31 cellular contexts compared by ENCODE assay signal in the genomic region with DNA sequence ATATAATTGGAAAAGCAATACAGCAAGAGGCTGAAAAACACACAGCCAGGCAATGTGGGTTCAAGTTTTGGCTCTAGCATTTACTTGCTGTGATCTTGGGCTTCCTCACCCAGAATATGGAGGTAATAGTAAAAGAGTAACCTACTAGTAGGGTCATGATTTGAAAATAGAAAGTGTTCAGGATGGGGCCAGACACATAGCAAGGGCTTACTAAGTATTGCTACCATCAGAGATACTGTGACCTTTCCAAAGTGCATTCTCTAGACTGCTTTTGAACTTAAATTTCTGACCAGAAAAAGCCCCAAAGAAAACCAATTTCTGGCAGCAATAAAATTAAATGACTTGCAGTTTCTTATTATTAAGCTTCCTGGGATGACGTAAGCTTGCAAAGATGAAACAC. TPM values are rescaled to one million over a fixed set of nuclear protein-coding genes. Genes with fewer than 3 reads are reported as not detected.
A peak's percentile ranks its signal among the peaks of the same experiment; 100 is the strongest.
DNase-seq lines count a peak whose midpoint lies in the region; ATAC-seq, FAIRE-seq and TF ChIP-seq lines count a peak whose summit lies in the region.
"Had no signal": no experiment of that assay in that cellular context is flagged by ENCODE, and none has a peak within 500 bp of the region (broad histone marks: within the 10 kb centered on the region; RNA-seq: fewer than 3 reads in every experiment).

No MANE protein-coding gene starts in this region.

- POLR2A ChIA-PET in K562 (lab: Yijun Ruan, JAX), result no interaction called here

- no peak for FAIRE-seq in K562 (lab: Jason Lieb, UNC)
- no peak for FAIRE-seq in urothelium cell line (lab: Jason Lieb, UNC)
- FAIRE-seq: keratinocyte had no signal

- TF ChIP-seq CTCF in AG10803 (conservative IDR thresholded peaks at IDR 0.05; ENCODE audit: low read length) (no peak), GM13977 (IDR thresholded peaks at IDR 0.05; ENCODE audit: extremely low read depth, insufficient read depth, missing control alignments) (no peak), K562 (IDR thresholded peaks at IDR 0.05 in 2 of 3, conservative IDR thresholded peaks at IDR 0.05 in 1 of 3; ENCODE audit: insufficient read depth in 2 of 3, low read depth in 1 of 3, low read length in 3 of 3) (no peak)

- H3K36me3 ChIP-seq in K562 (ENCODE audit: control insufficient read depth, insufficient read depth, low read length), result no peaks in the 10 kb centered on the region
- H3K36me3 ChIP-seq: cardiac muscle cell, esophagus muscularis mucosa, gastroesophageal sphincter had no signal

- no peaks in the 10 kb centered on the region for H3K79me2 ChIP-seq in K562 (ENCODE audit: control insufficient read depth, insufficient read depth, low read length)

- no peak overlapping the region for H3K9ac ChIP-seq in K562 (ENCODE audit: insufficient read depth in 1 of 2, low read depth in 2 of 2, low read length in 2 of 2)

- H3K27ac ChIP-seq in K562 (ENCODE audit: extremely low read depth, low read depth, low read length), result no peak overlapping the region
- H3K27ac ChIP-seq: C4-2B, cardiac muscle cell, coronary artery, esophagus muscularis mucosa, gastroesophageal sphincter had no signal

- H3K27me3 ChIP-seq in K562 (ENCODE audit: control insufficient read depth in 2 of 2, insufficient read depth in 2 of 2, low read length in 2 of 2), result no peaks in the 10 kb centered on the region
- H3K27me3 ChIP-seq: cardiac muscle cell, esophagus muscularis mucosa, gastroesophageal sphincter had no signal

- no peak overlapping the region for H2AFZ ChIP-seq in K562 (ENCODE audit: low read depth, low read length)

- intact Hi-C loops in K562 (cut with micrococcal nuclease), result no loop called here

- BruUV-seq in K562 (replicated peaks; lab: Mats Ljungman, UMichigan), result no TSS peak

- no peaks in the 10 kb centered on the region for H3K9me1 ChIP-seq in K562 (ENCODE audit: control insufficient read depth, insufficient read depth, low read length)

- ATAC-seq in HG02759 (IDR thresholded peaks at IDR 0.05; ENCODE audit: unreplicated experiment) (peak; percentile 45), K562 (no peak), GM19467 (IDR thresholded peaks at IDR 0.05; ENCODE audit: unreplicated experiment) (no peak)
- ATAC-seq: gastroesophageal sphincter had no signal

- in situ Hi-C loops in GM13977 (cut with MboI; ENCODE audit: low pct_unique_long_range_greater_than_20kb, low sequenced_read_pairs, unreplicated experiment) (loop anchor here (25.0 kb wide), 1 partner anchor 527 kb away; a partner anchor contains a TSS), K562 (cut with MboI) (no loop called here)

- TF ChIP-seq POLR2A in K562 (conservative IDR thresholded peaks at IDR 0.05), result no peak

- CTCF ChIA-PET in K562 (lab: Yijun Ruan, JAX; ENCODE audit: low intra/inter-chr PET ratio), result no interaction called here

- no peaks in the 10 kb centered on the region for H4K20me1 ChIP-seq in K562 (replicated peaks; ENCODE audit: control insufficient read depth, insufficient read depth, low read length)

- 0% methylated on average over 1 of the region's 1 CpG for WGBS in K562 (ENCODE audit: insufficient coverage, low coverage, missing lambda C conversion rate)

- TF ChIP-seq EP300 in K562 (IDR thresholded peaks at IDR 0.05; ENCODE audit: low read length), result no peak

- TF ChIP-seq RAD21 in K562 (CRISPR knock-in tag; conservative IDR thresholded peaks at IDR 0.05 in 1 of 2, IDR thresholded peaks at IDR 0.05 in 1 of 2), result no peak

- DNase-seq in AG10803 (ENCODE audit: low read depth), result peak; percentile 21
- DNase-seq in GM13977 (ENCODE audit: low spot score), result peak; percentile 24
- no peak for DNase-seq in K562 (ENCODE audit: extremely low read depth in 1 of 4, low spot score in 3 of 4)
- no peak for DNase-seq in SW 1271 (lab: John Stamatoyannopoulos, UW)
- DNase-seq in urothelium cell line (ENCODE audit: low spot score), result no peak
- DNase-seq: activated CD4-positive, alpha-beta T cell treated with anti-CD3 and anti-CD28 coated beads for 4 hours; anterior cingulate cortex; Calu3; HCEC 1CT; NCI-H1417 treated with DMSO at 0.1 percent for 48 hours; NCI-H510A; retina; stimulated activated CD4-positive, alpha-beta T cell treated with anti-CD3 and anti-CD28 coated beads, Interleukin-4, amount 100 ng/mL, for 1 hour; stimulated activated naive CD4-positive, alpha-beta T cell had no signal

- no peak overlapping the region for H3K4me3 ChIP-seq in AG10803 (ENCODE audit: low read length)
- no peak overlapping the region for H3K4me3 ChIP-seq in K562
- H3K4me3 ChIP-seq: cardiac muscle cell, coronary artery, esophagus muscularis mucosa, gastroesophageal sphincter had no signal

- no peak overlapping the region for H3K4me2 ChIP-seq in K562 (ENCODE audit: insufficient read depth, low read length)

- no peaks in the 10 kb centered on the region for H3K9me3 ChIP-seq in K562 (replicated peaks; ENCODE audit: control insufficient read depth, insufficient read depth, low read depth, low read length)
- H3K9me3 ChIP-seq: esophagus muscularis mucosa, gastroesophageal sphincter had no signal

- H3K4me1 ChIP-seq in K562 (replicated peaks in 1 of 2; ENCODE audit: control insufficient read depth in 2 of 2, insufficient read depth in 2 of 2, low read length in 2 of 2), result no peaks in the 10 kb centered on the region
- H3K4me1 ChIP-seq: esophagus muscularis mucosa had no signal

TF ChIP-seq in K562, 482 proteins besides CTCF, POLR2A, EP300 and RAD21:
- TF ChIP-seq MAFG (tag; conservative IDR thresholded peaks at IDR 0.05), result peak; percentile 28; the same call in 1 of the 2 replicates
- TF ChIP-seq ILK (tag; IDR thresholded peaks at IDR 0.05; ENCODE audit: borderline replicate concordance, low read depth), result no peak
TF ChIP-seq in K562: peak in this region for 1.

RNA-seq across cellular contexts. Expression of a gene that starts 20.4 kb away (rescaled TPM):
- total RNA-seq in K562 (2011; cell fraction: chromatin; rRNA removed; ENCODE audit: low replicate concordance), result not detected in 2 replicates
- 0.17 TPM in 1 of 2 replicates, not detected in the other for total RNA-seq in K562 (2011; cell fraction: nucleolus; rRNA removed)
- not detected in 2 replicates for total RNA-seq in K562 (2011; cell fraction: nucleoplasm; rRNA removed)
- not detected in 2 replicates for total RNA-seq in K562 (2014; rRNA removed)
- total RNA-seq in K562 (2014; rRNA removed; fragmentation: Illumina TruSeq; extraction: Trizol), result 0.06 TPM in 1 of 2 replicates, not detected in the other
- 0.23 and 0.25 TPM in 2 replicates for total RNA-seq in K562 (2015; rRNA removed; fragmentation: Illumina TruSeq; extraction: Trizol)
- 0.13 and 0.16 TPM in 2 replicates for total RNA-seq in K562 (2021)
- not detected in 2 replicates for polyA plus RNA-seq in K562 (2011; rRNA removed)
- not detected in 2 replicates for polyA plus RNA-seq in K562 (2011; cell fraction: cytosol; rRNA removed)
- 0.04 and 0.13 TPM in 2 replicates for polyA plus RNA-seq in K562 (2011; cell fraction: nucleus; rRNA removed)
- polyA plus RNA-seq in K562 (2012), result 0.10 and 0.17 TPM in 2 replicates
- polyA plus RNA-seq in K562 (2014; fragmentation: Illumina TruSeq; extraction: Trizol), result 0.24 TPM in 1 of 2 replicates, not detected in the other
- under 1 TPM; 0.03 to 0.14 TPM for polyA plus RNA-seq in K562 (2014; fragmentation: Nextera tagmentation; extraction: Ambion mirVana)
- polyA plus RNA-seq in K562 (2014; rRNA removed), result 0.26 and 0.29 TPM in 2 replicates
- polyA minus RNA-seq in K562 (2011; rRNA and poly(A)+ RNA removed), result not detected in 2 replicates
- not detected in 2 replicates for polyA minus RNA-seq in K562 (2011; cell fraction: cytosol; rRNA and poly(A)+ RNA removed)
- polyA minus RNA-seq in K562 (2011; cell fraction: nucleus; rRNA and poly(A)+ RNA removed), result not detected in 2 replicates
- total RNA-seq: activated T-helper 2 cell treated with anti-CD3 and anti-CD28 coated beads, Interferon-gamma antibody, Interleukin-2, Interleukin-4, amounts not matched to agents 10 μg/mL and 5 μg/mL and 100 μg/mL, durations not matched to agents 14 hours and 24 hours and 36 hours; Calu3; cardiac muscle cell; Daoy; MCF 10A had no signal

RNA-seq across cellular contexts. Expression of a gene that starts 27.9 kb away (rescaled TPM):
- not detected in 2 replicates for total RNA-seq in K562 (2011; cell fraction: chromatin; rRNA removed; ENCODE audit: low replicate concordance)
- total RNA-seq in K562 (2011; cell fraction: nucleolus; rRNA removed), result not detected in 2 replicates
- total RNA-seq in K562 (2011; cell fraction: nucleoplasm; rRNA removed), result not detected in 2 replicates
- total RNA-seq in K562 (2014; rRNA removed) (not detected in 2 replicates), K562 (2014; rRNA removed; fragmentation: Illumina TruSeq; extraction: Trizol) (not detected in 2 replicates), K562 (2015; rRNA removed; fragmentation: Illumina TruSeq; extraction: Trizol) (not detected in 2 replicates), K562 (2021) (not detected in 2 replicates)
- polyA plus RNA-seq in K562 (2011; rRNA removed) (not detected in 2 replicates), K562 (2014; fragmentation: Illumina TruSeq; extraction: Trizol) (not detected in 2 replicates), K562 (2014; fragmentation: Nextera tagmentation; extraction: Ambion mirVana) (not detected), K562 (2014; rRNA removed) (not detected in 2 replicates)
- not detected in 2 replicates for polyA plus RNA-seq in K562 (2011; cell fraction: cytosol; rRNA removed)
- not detected in 2 replicates for polyA plus RNA-seq in K562 (2011; cell fraction: nucleus; rRNA removed)
- polyA plus RNA-seq in K562 (2012), result not detected in 2 replicates
- polyA minus RNA-seq in K562 (2011; rRNA and poly(A)+ RNA removed), result not detected in 2 replicates
- polyA minus RNA-seq in K562 (2011; cell fraction: cytosol; rRNA and poly(A)+ RNA removed), result not detected in 2 replicates
- not detected in 2 replicates for polyA minus RNA-seq in K562 (2011; cell fraction: nucleus; rRNA and poly(A)+ RNA removed)
- total RNA-seq: activated naive CD4-positive, alpha-beta T cell treated with anti-CD3 and anti-CD28 coated beads, Interleukin-2, amount 50 U/mL, for 72 hours; activated T-helper 2 cell treated with anti-CD3 and anti-CD28 coated beads, Interferon-gamma antibody, Interleukin-2, Interleukin-4, amounts not matched to agents 10 μg/mL and 5 μg/mL and 100 μg/mL, durations not matched to agents 14 hours and 24 hours and 36 hours; Calu3; cardiac muscle cell; Daoy; esophagus muscularis mucosa; gastroesophageal sphincter; liver; MCF 10A; natural killer cell treated with Interleukin-12 subunit alpha and Interleukin-12 subunit beta and Interleukin-15 and Interleukin-18, amount 100 ng/mL, for 72 hours; osteoblast; SK-MEL-5 had no signal
- polyA plus RNA-seq: cardiac muscle cell, keratinocyte, liver, thymus had no signal

RNA-seq across cellular contexts. Expression of a gene that starts 43.7 kb away (rescaled TPM):
- 0.65 and 1.2 TPM in 2 replicates for total RNA-seq in K562 (2011; cell fraction: chromatin; rRNA removed; ENCODE audit: low replicate concordance)
- 0.66 and 1.3 TPM in 2 replicates for total RNA-seq in K562 (2011; cell fraction: nucleolus; rRNA removed)
- total RNA-seq in K562 (2011; cell fraction: nucleoplasm; rRNA removed), result 0.95 and 1.3 TPM in 2 replicates
- 2.2 and 3.5 TPM in 2 replicates for total RNA-seq in K562 (2014; rRNA removed)
- 4.4 and 4.5 TPM in 2 replicates for total RNA-seq in K562 (2014; rRNA removed; fragmentation: Illumina TruSeq; extraction: Trizol)
- 2.1 and 4.0 TPM in 2 replicates for total RNA-seq in K562 (2015; rRNA removed; fragmentation: Illumina TruSeq; extraction: Trizol)
- total RNA-seq in K562 (2021), result 4.6 and 5.1 TPM in 2 replicates
- 3.9 and 4.2 TPM in 2 replicates for polyA plus RNA-seq in K562 (2011; rRNA removed)
- polyA plus RNA-seq in K562 (2011; cell fraction: cytosol; rRNA removed), result 2.5 and 3.8 TPM in 2 replicates
- polyA plus RNA-seq in K562 (2011; cell fraction: nucleus; rRNA removed), result 0.98 and 1.6 TPM in 2 replicates
- polyA plus RNA-seq in K562 (2012), result 3.3 and 5.1 TPM in 2 replicates
- polyA plus RNA-seq in K562 (2014; fragmentation: Illumina TruSeq; extraction: Trizol), result 3.5 and 3.8 TPM in 2 replicates
- polyA plus RNA-seq in K562 (2014; fragmentation: Nextera tagmentation; extraction: Ambion mirVana), result under 1 TPM; 0.72 to 0.81 TPM
- 4.1 and 5.0 TPM in 2 replicates for polyA plus RNA-seq in K562 (2014; rRNA removed)
- polyA minus RNA-seq in K562 (2011; rRNA and poly(A)+ RNA removed), result 3.8 and 4.9 TPM in 2 replicates
- 1.3 and 3.0 TPM in 2 replicates for polyA minus RNA-seq in K562 (2011; cell fraction: cytosol; rRNA and poly(A)+ RNA removed)
- polyA minus RNA-seq in K562 (2011; cell fraction: nucleus; rRNA and poly(A)+ RNA removed), result 1.5 and 1.8 TPM in 2 replicates

Comparison
In these comparisons a context has a peak if more than half of its experiments do, and no peak if none do; other contexts are left out.
1. DNase-seq: peak in AG10803 (single experiment) and GM13977 (single experiment); none in K562 (0 of 4), SW 1271 (0 of 2) and urothelium cell line (single experiment).